ENCODE assay signal across 13 cellular contexts in the genomic region with DNA sequence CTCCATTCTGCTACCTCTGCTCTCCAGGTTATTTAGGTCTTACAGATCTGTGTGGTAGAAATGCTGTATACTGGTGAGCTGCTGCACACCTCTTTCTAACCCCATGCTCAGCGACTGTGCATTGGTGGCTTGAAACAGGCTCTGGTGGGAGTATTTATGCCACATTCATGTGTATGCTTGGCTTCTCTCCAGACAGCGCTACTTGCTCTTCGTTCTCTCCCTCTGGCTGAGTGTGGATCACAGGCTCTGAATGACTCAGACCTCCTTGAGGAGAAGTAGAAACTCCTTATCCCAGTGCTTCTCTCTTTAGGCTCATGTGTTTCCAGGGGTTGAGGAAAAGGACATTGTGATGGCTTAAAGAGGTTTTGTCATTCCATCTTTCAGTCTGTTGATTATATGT. TPM values are rescaled to one million over a fixed set of nuclear protein-coding genes. Genes with fewer than 3 reads are reported as not detected.
DNase-seq lines count a peak whose midpoint lies in the region; ATAC-seq, FAIRE-seq and TF ChIP-seq lines count a peak whose summit lies in the region.
"Had no signal": no experiment of that assay in that cellular context is flagged by ENCODE, and none has a peak within 500 bp of the region (broad histone marks: within the 10 kb centered on the region; RNA-seq: fewer than 3 reads in every experiment).

No MANE protein-coding gene starts in this region.

- no peak overlapping the region for H3K14ac ChIP-seq in mesenchymal stem cell (ENCODE audit: low read length in 2 of 2)

- H3K4me2 ChIP-seq in mesenchymal stem cell (ENCODE audit: low read length, poor library complexity, severe bottlenecking), result no peak overlapping the region

- peak overlapping the region; percentile 46 for H3K9ac ChIP-seq in mesenchymal stem cell (ENCODE audit: low read length)

- H3K9me3 Mint-ChIP-seq in activated CD8-positive, alpha-beta memory T cell treated with anti-CD3 and anti-CD28 coated beads, Interleukin-2, amount 10 ng/mL, durations not matched to agents 7 days and 5 days (ENCODE audit: low read depth), result no peaks in the 10 kb centered on the region

- no peak overlapping the region for H2AK5ac ChIP-seq in mesenchymal stem cell (ENCODE audit: low read length, severe bottlenecking)

- H3K4me3 Mint-ChIP-seq in activated CD8-positive, alpha-beta memory T cell treated with anti-CD3 and anti-CD28 coated beads, Interleukin-2, amount 10 ng/mL, durations not matched to agents 7 days and 5 days, result no peak overlapping the region
- H3K4me3 Mint-ChIP-seq: activated CD8-positive, alpha-beta T cell treated with anti-CD3 and anti-CD28 coated beads, Interleukin-2, amount 10 ng/mL, durations not matched to agents 7 days and 5 days had no signal

- H2BK12ac ChIP-seq in mesenchymal stem cell (ENCODE audit: low read length in 2 of 2), result no peak overlapping the region

- H3K18ac ChIP-seq in mesenchymal stem cell (ENCODE audit: low read depth in 1 of 2, low read length in 2 of 2), result no peak overlapping the region

- H3K27me3 ChIP-seq in bronchial epithelial cell (ENCODE audit: control insufficient read depth, insufficient read depth, low read length) (no peaks in the 10 kb centered on the region), mesenchymal stem cell (ENCODE audit: control insufficient read depth in 1 of 2, insufficient read depth in 1 of 2, low read length in 2 of 2) (no peaks in the 10 kb centered on the region)

- no peak overlapping the region for H2BK120ac ChIP-seq in mesenchymal stem cell (ENCODE audit: low read depth, low read length)

- no peak overlapping the region for H2BK15ac ChIP-seq in mesenchymal stem cell (ENCODE audit: low read depth, poor library complexity, severe bottlenecking)

- H3K4me3 ChIP-seq in AG10803 (ENCODE audit: low read length) (no peak overlapping the region), bronchial epithelial cell (ENCODE audit: low read depth, low read length) (no peak overlapping the region), mesenchymal stem cell (ENCODE audit: insufficient read depth in 1 of 2, low read depth in 1 of 2, low read length in 2 of 2) (no peak overlapping the region)

- H3K4me1 Mint-ChIP-seq in activated CD8-positive, alpha-beta memory T cell treated with anti-CD3 and anti-CD28 coated beads, Interleukin-2, amount 10 ng/mL, durations not matched to agents 7 days and 5 days, result no peaks in the 10 kb centered on the region

- H3K36me3 ChIP-seq in bronchial epithelial cell (ENCODE audit: control insufficient read depth, insufficient read depth, low read length) (peaks cover 3% of the 10 kb centered on the region), mesenchymal stem cell (ENCODE audit: control insufficient read depth in 1 of 2, insufficient read depth in 2 of 2, low read depth in 1 of 2, low read length in 2 of 2) (peaks cover 0 to 5% of the 10 kb centered on the region in 2 experiments)

- H3K9me3 ChIP-seq in mesenchymal stem cell (ENCODE audit: control insufficient read depth, low read length), result no peaks in the 10 kb centered on the region

- no peak overlapping the region for H2AFZ ChIP-seq in mesenchymal stem cell (ENCODE audit: low read depth, low read length)

- peak; percentile 92 for DNase-seq in AG10803 (ENCODE audit: low read depth)
- peak; percentile 94 for DNase-seq in HT1080 (ENCODE audit: low read depth)
- DNase-seq in bronchial epithelial cell (ENCODE audit: low read depth), result peak; percentile 86
- peak; percentile 29 for DNase-seq in mesenchymal stem cell
- no peak for DNase-seq in HuH-7.5 (ENCODE audit: low spot score)
- DNase-seq in DMS153 treated with DMSO at 0.1 percent for 48 hours (lab: John Stamatoyannopoulos, UW; ENCODE audit: unreplicated experiment), result no peak
- DNase-seq in activated CD8-positive, alpha-beta memory T cell treated with anti-CD3 and anti-CD28 coated beads, Interleukin-2, amount 10 ng/mL, durations not matched to agents 7 days and 5 days, result no peak
- DNase-seq in GOT3 (lab: John Stamatoyannopoulos, UW), result no peak
- DNase-seq: activated CD8-positive, alpha-beta T cell treated with anti-CD3 and anti-CD28 coated beads, Interleukin-2, amount 10 ng/mL, durations not matched to agents 7 days and 5 days; central memory CD4-positive, alpha-beta T cell; right cardiac atrium; SHP77 had no signal

- H4K91ac ChIP-seq in mesenchymal stem cell (ENCODE audit: low read length), result no peak overlapping the region

- H3K23ac ChIP-seq in mesenchymal stem cell (ENCODE audit: low read length in 2 of 2), result no peak overlapping the region

- H3K36me3 Mint-ChIP-seq in activated CD8-positive, alpha-beta memory T cell treated with anti-CD3 and anti-CD28 coated beads, Interleukin-2, amount 10 ng/mL, durations not matched to agents 7 days and 5 days, result no peaks in the 10 kb centered on the region

- no peak for ATAC-seq in activated CD8-positive, alpha-beta memory T cell treated with anti-CD3 and anti-CD28 coated beads, Interleukin-2, amount 10 ng/mL, durations not matched to agents 7 days and 5 days
- ATAC-seq: activated CD8-positive, alpha-beta T cell treated with anti-CD3 and anti-CD28 coated beads, Interleukin-2, amount 10 ng/mL, durations not matched to agents 7 days and 5 days had no signal

- 69% methylated on average over 3 of the region's 3 CpGs for WGBS in mesenchymal stem cell

- no peak overlapping the region for H2BK5ac ChIP-seq in mesenchymal stem cell (ENCODE audit: low read depth, low read length, poor library complexity, severe bottlenecking)

- FAIRE-seq in bronchial epithelial cell (lab: Jason Lieb, UNC), result no peak
- FAIRE-seq: islet of Langerhans had no signal

- CTCF ChIA-PET in activated CD8-positive, alpha-beta memory T cell treated with anti-CD3 and anti-CD28 coated beads, Interleukin-2, amount 10 ng/mL, durations not matched to agents 7 days and 5 days (lab: Charles Lee), result no interaction called here

- no peak overlapping the region for H4K8ac ChIP-seq in mesenchymal stem cell (ENCODE audit: low read length)

- no peak overlapping the region for H3K27ac Mint-ChIP-seq in activated CD8-positive, alpha-beta memory T cell treated with anti-CD3 and anti-CD28 coated beads, Interleukin-2, amount 10 ng/mL, durations not matched to agents 7 days and 5 days
- H3K27ac Mint-ChIP-seq: activated CD8-positive, alpha-beta T cell treated with anti-CD3 and anti-CD28 coated beads, Interleukin-2, amount 10 ng/mL, durations not matched to agents 7 days and 5 days had no signal

- H3K4me1 ChIP-seq in mesenchymal stem cell (ENCODE audit: control insufficient read depth, insufficient read depth, low read depth, low read length), result peaks cover 36% of the 10 kb centered on the region

- peaks cover 23% of the 10 kb centered on the region for H3K79me1 ChIP-seq in mesenchymal stem cell (replicated peaks; ENCODE audit: low read length, poor library complexity, severe bottlenecking)

- H3K27me3 Mint-ChIP-seq in activated CD8-positive, alpha-beta memory T cell treated with anti-CD3 and anti-CD28 coated beads, Interleukin-2, amount 10 ng/mL, durations not matched to agents 7 days and 5 days, result peaks cover 9% of the 10 kb centered on the region

- H3K4ac ChIP-seq in mesenchymal stem cell (ENCODE audit: low read depth in 1 of 2, low read length in 2 of 2), result no peak overlapping the region

- TF ChIP-seq CTCF in AG10803 (conservative IDR thresholded peaks at IDR 0.05; ENCODE audit: low read length) (no peak), bronchial epithelial cell (IDR thresholded peaks at IDR 0.05; ENCODE audit: insufficient read depth, low read length, severe bottlenecking) (no peak)

- peak overlapping the region; percentile 11 for H3K27ac ChIP-seq in mesenchymal stem cell (ENCODE audit: low read length, poor library complexity, severe bottlenecking)

RNA-seq across cellular contexts. Expression of a gene that starts 54.9 kb away (rescaled TPM):
- total RNA-seq in HT1080 (2014; rRNA removed; shearing (Covaris generic)), result 43.0 and 47.1 TPM in 2 replicates
- polyA plus RNA-seq in HT1080 (2015; cell fraction: cytosol; rRNA removed), result 25.5 and 29.5 TPM in 2 replicates
- polyA plus RNA-seq in HT1080 (2015; cell fraction: nucleus; rRNA removed), result 32.2 and 36.5 TPM in 2 replicates
- 8.8 and 15.8 TPM in 2 replicates for total RNA-seq in bronchial epithelial cell
- polyA plus RNA-seq in mesenchymal stem cell (2013, experiment 1 of 2), result 0.23 TPM
- polyA plus RNA-seq in mesenchymal stem cell (2013, experiment 2 of 2), result 0.23 TPM
- total RNA-seq in activated CD8-positive, alpha-beta memory T cell treated with anti-CD3 and anti-CD28 coated beads, Interleukin-2, amount 10 ng/mL, durations not matched to agents 7 days and 5 days, result not detected
- total RNA-seq: activated CD8-positive, alpha-beta T cell treated with anti-CD3 and anti-CD28 coated beads, Interleukin-2, amount 10 ng/mL, durations not matched to agents 7 days and 5 days had no signal

Comparison
In these comparisons a context has a peak if more than half of its experiments do, and no peak if none do; other contexts are left out.
1. DNase-seq: peak in AG10803 (single experiment), HT1080 (single experiment), bronchial epithelial cell (single experiment) and mesenchymal stem cell (single experiment); none in HuH-7.5 (single experiment), DMS153 treated with DMSO at 0.1 percent for 48 hours (single experiment), activated CD8-positive, alpha-beta memory T cell treated with anti-CD3 and anti-CD28 coated beads, Interleukin-2, amount 10 ng/mL, durations not matched to agents 7 days and 5 days (single experiment) and GOT3 (single experiment).